In the genomic region with DNA sequence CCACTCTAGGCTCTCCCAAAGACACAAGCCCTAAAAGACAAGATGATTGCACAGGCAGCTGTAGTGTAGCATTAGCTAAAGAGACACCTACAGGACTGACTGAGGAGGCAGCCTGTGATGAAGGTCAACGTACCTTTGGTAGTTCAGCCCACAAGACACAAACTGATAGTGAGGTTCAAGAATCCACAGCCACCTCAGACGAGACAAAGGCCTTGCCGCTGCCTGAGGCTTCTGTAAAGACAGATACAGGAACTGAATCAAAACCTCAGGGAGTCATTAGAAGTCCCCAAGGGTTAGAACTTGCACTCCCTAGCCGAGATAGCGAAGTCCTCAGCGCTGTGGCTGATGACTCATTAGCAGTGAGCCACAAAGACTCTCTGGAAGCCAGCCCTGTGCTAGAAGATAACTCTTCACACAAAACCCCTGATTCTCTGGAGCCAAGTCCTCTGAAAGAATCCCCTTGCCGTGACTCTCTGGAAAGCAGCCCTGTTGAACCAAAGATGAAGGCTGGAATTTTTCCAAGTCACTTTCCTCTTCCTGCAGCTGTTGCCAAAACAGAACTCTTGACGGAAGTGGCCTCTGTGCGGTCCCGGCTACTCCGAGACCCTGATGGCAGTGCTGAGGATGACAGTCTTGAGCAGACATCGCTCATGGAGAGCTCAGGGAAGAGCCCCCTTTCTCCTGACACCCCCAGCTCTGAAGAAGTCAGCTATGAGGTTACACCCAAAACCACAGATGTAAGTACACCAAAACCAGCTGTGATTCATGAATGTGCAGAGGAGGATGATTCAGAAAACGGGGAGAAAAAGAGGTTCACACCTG, we compare ENCODE assay signal across 8 cellular contexts.
A peak's percentile ranks its signal among the peaks of the same experiment; 100 is the strongest.
DNase-seq lines count a peak whose midpoint lies in the region; ATAC-seq, FAIRE-seq and TF ChIP-seq lines count a peak whose summit lies in the region.

No MANE protein-coding gene starts in this region.

- H3K9me3 ChIP-seq in endothelial cell of umbilical vein (replicated peaks; ENCODE audit: control insufficient read depth, insufficient read depth, low read length) (no peaks in the 10 kb centered on the region), gastrocnemius medialis (no peaks in the 10 kb centered on the region)

- H4K20me1 ChIP-seq in endothelial cell of umbilical vein (replicated peaks; ENCODE audit: control insufficient read depth, extremely low read depth, insufficient read depth, low read length), result no peaks in the 10 kb centered on the region

- H3K36me3 ChIP-seq in endothelial cell of umbilical vein (ENCODE audit: control insufficient read depth in 2 of 2, extremely low read depth in 1 of 2, insufficient read depth in 2 of 2, low read length in 2 of 2) (no peaks in the 10 kb centered on the region), gastrocnemius medialis (no peaks in the 10 kb centered on the region)

- peak; percentile 72 for FAIRE-seq in endothelial cell of umbilical vein (lab: Jason Lieb, UNC)

- no peaks in the 10 kb centered on the region for H3K9me1 ChIP-seq in endothelial cell of umbilical vein (replicated peaks; ENCODE audit: control insufficient read depth, extremely low read depth, insufficient read depth, low read length)

- intact Hi-C loops in endothelial cell of umbilical vein (cut with micrococcal nuclease), result loop anchor here (10.0 kb wide), 1 partner anchor 1339 kb away; no protein-coding TSS in a partner anchor
- intact Hi-C loops in gastrocnemius medialis (cut with DNase I; ENCODE audit: low total_unique reads), result no loop called here

- H3K27ac ChIP-seq in endothelial cell of umbilical vein (ENCODE audit: insufficient read depth, low read depth, low read length) (no peak overlapping the region), gastrocnemius medialis (peak overlapping the region in 3 of 4 donors; percentile 0 to 37 (median 1))

- peak overlapping the region; percentile 5 for H2AFZ ChIP-seq in endothelial cell of umbilical vein (ENCODE audit: low read depth, low read length)

- TF ChIP-seq POLR2A in endothelial cell of umbilical vein (IDR thresholded peaks at IDR 0.05; ENCODE audit: low read depth, low read length), result no peak
- no peak for TF ChIP-seq POLR2A in gastrocnemius medialis (IDR thresholded peaks at IDR 0.05)

- DNase-seq in GM10248 (ENCODE audit: extremely low spot score) (peak; percentile 68), GOT3 (lab: John Stamatoyannopoulos, UW) (peak; percentile 1), LHCN-M2 (ENCODE audit: low read depth) (peak; percentile 99), endothelial cell of umbilical vein (ENCODE audit: low read depth, low spot score) (peak; percentile 11), gastrocnemius medialis (no peak), G401 (ENCODE audit: low spot score) (no peak), putamen (ENCODE audit: low spot score) (no peak)
- DNase-seq in activated CD4-positive, alpha-beta T cell treated with anti-CD3 and anti-CD28 coated beads, Interleukin-2, amount 50 U/mL, for 24 hours (ENCODE audit: low read depth in 1 of 2, low spot score in 1 of 2), result peak; percentile 30 to 77

- CTCF ChIA-PET in GM10248 (lab: Yijun Ruan, JAX) (interaction anchor here (0.9 to 2.2 kb wide), 11 partner anchors 9 to 718 kb away, joined by 3 to 12 read pairs (median 4); no protein-coding TSS in a partner anchor), endothelial cell of umbilical vein (lab: Charles Lee) (interaction anchor here (1.0 to 1.9 kb wide), 3 partner anchors 8 to 1028 kb away, joined by 3 to 6 read pairs (median 3); no protein-coding TSS in a partner anchor)

- in situ Hi-C loops in gastrocnemius medialis (cut with MboI; ENCODE audit: low sequenced_read_pairs in 4 of 4), result no loop called here
- in situ Hi-C loops in G401 (cut with HindIII; ENCODE audit: low sequenced_read_pairs), result no loop called here

- no peaks in the 10 kb centered on the region for H3K4me1 ChIP-seq in endothelial cell of umbilical vein (ENCODE audit: control insufficient read depth, extremely low read depth, insufficient read depth, low read length)
- H3K4me1 ChIP-seq in gastrocnemius medialis, result no peaks in the 10 kb centered on the region

- dilution Hi-C loops in endothelial cell of umbilical vein (cut with MboI; ENCODE audit: extremely low pct_ligation_motif_present, low sequenced_read_pairs), result no loop called here

- peaks cover 0 to 16% of the 10 kb centered on the region in 2 experiments for H3K27me3 ChIP-seq in endothelial cell of umbilical vein (ENCODE audit: control insufficient read depth in 2 of 2, insufficient read depth in 2 of 2, low read length in 2 of 2)
- H3K27me3 ChIP-seq in gastrocnemius medialis, result no peaks in the 10 kb centered on the region

- no TSS peak for BruUV-seq in endothelial cell of umbilical vein (replicated peaks; lab: Mats Ljungman, UMichigan)

- no peak overlapping the region for H3K4me3 ChIP-seq in endothelial cell of umbilical vein (replicated peaks in 1 of 3; ENCODE audit: insufficient read depth in 1 of 3, low read depth in 1 of 3, low read length in 3 of 3)
- H3K4me3 ChIP-seq in gastrocnemius medialis, result peak overlapping the region in 1 of 4 donors; percentile 4

- H3K79me2 ChIP-seq in endothelial cell of umbilical vein (ENCODE audit: control insufficient read depth, insufficient read depth, low read length), result no peaks in the 10 kb centered on the region

- H3K9ac ChIP-seq in endothelial cell of umbilical vein (replicated peaks; ENCODE audit: extremely low read depth, insufficient read depth, low read length), result no peak overlapping the region

- peak; percentile 61 to 65 for ATAC-seq in gastrocnemius medialis

- TF ChIP-seq CTCF in GM10248 (IDR thresholded peaks at IDR 0.05; ENCODE audit: control extremely low read depth, extremely low read depth, low read depth, missing control alignments) (peak; percentile 34), endothelial cell of umbilical vein (IDR thresholded peaks at IDR 0.05; ENCODE audit: extremely low read depth in 1 of 2, insufficient read depth in 1 of 2, low read depth in 1 of 2, low read length in 2 of 2) (no peak), gastrocnemius medialis (IDR thresholded peaks at IDR 0.05 in 4 of 5, conservative IDR thresholded peaks at IDR 0.05 in 1 of 5) (no peak)

- H3K4me2 ChIP-seq in endothelial cell of umbilical vein (ENCODE audit: insufficient read depth, low read length), result no peak overlapping the region

- POLR2A ChIA-PET in GM10248 (lab: Yijun Ruan, JAX), result no interaction called here
- POLR2A ChIA-PET in endothelial cell of umbilical vein (lab: Charles Lee), result no interaction called here

TF ChIP-seq in endothelial cell of umbilical vein, 7 proteins besides CTCF, POLR2A, EP300 and RAD21:
- TF ChIP-seq FOS (IDR thresholded peaks at IDR 0.05; ENCODE audit: borderline replicate concordance, insufficient read depth, low read length), result peak; percentile 26
- no peak for TF ChIP-seq POLR2AphosphoS5 (IDR thresholded peaks at IDR 0.05; ENCODE audit: insufficient read depth, low read depth, low read length)
- no peak for TF ChIP-seq MYC (IDR thresholded peaks at IDR 0.05; ENCODE audit: low read depth, low read length)
- peak; percentile 22 for TF ChIP-seq JUN (IDR thresholded peaks at IDR 0.05; ENCODE audit: borderline replicate concordance, insufficient read depth, insufficient read length, low read depth)
- TF ChIP-seq EZH2 (IDR thresholded peaks at IDR 0.05; ENCODE audit: borderline replicate concordance, low read depth, low read length, severe bottlenecking), result no peak
- TF ChIP-seq, protein P1, sequence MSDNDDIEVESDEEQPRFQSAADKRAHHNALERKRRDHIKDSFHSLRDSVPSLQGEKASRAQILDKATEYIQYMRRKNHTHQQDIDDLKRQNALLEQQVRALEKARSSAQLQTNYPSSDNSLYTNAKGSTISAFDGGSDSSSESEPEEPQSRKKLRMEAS (IDR thresholded peaks at IDR 0.05; ENCODE audit: insufficient read depth, insufficient read length), result no peak
- TF ChIP-seq GATA2 (IDR thresholded peaks at IDR 0.05; ENCODE audit: insufficient read depth, insufficient read length, low read depth, low read length), result no peak

Comparison
In these comparisons a context has a peak if more than half of its experiments do, and no peak if none do; other contexts are left out.
1. DNase-seq: peak in GM10248 (single experiment), GOT3 (single experiment), LHCN-M2 (single experiment), activated CD4-positive, alpha-beta T cell treated with anti-CD3 and anti-CD28 coated beads, Interleukin-2, amount 50 U/mL, for 24 hours (2 of 2) and endothelial cell of umbilical vein (single experiment); none in gastrocnemius medialis (0 of 2), G401 (single experiment) and putamen (single experiment).